In genomic region chr1:1058088-1058905, GRCh38 we compare ENCODE assay signal across 9 cellular contexts. TPM values are rescaled to one million over a fixed set of nuclear protein-coding genes. Genes with fewer than 3 reads are reported as not detected.
DNase-seq lines count a peak whose midpoint lies in the region; ATAC-seq and TF ChIP-seq lines count a peak whose summit lies in the region.
"Had no signal": no experiment of that assay in that cellular context is flagged by ENCODE, and none has a peak within 500 bp of the region (broad histone marks: within the 10 kb centered on the region; RNA-seq: fewer than 3 reads in every experiment).

No MANE protein-coding gene starts in this region.

- peak overlapping the region in 6 of 7 donors; percentile 61 to 90 (median 74) for H3K4me3 Mint-ChIP-seq in CD8-positive, alpha-beta memory T cell

- no peak for DNase-seq in CD8-positive, alpha-beta memory T cell
- DNase-seq in PC-3 (peak; percentile 48), islet precursor cell (peak; percentile 80), germinal center (ENCODE audit: low spot score) (no peak)
- no peak for DNase-seq in activated CD4-positive, alpha-beta T cell treated with anti-CD3 and anti-CD28 coated beads for 1 hour
- DNase-seq: uterus had no signal

- H3K27ac Mint-ChIP-seq in CD8-positive, alpha-beta memory T cell = peak overlapping the region in 1 of 8 donors; percentile 87

- intact Hi-C loops in PC-3 (cut with micrococcal nuclease) = no loop called here

- peak overlapping the region; percentile 15 for H3K4me3 ChIP-seq in CD8-positive, alpha-beta memory T cell (ENCODE audit: low read length)
- peak overlapping the region; percentile 85 for H3K4me3 ChIP-seq in PC-3 (ENCODE audit: low read length)

- no peaks in the 10 kb centered on the region for H3K9me3 Mint-ChIP-seq in CD8-positive, alpha-beta memory T cell

- H3K4me1 Mint-ChIP-seq in CD8-positive, alpha-beta memory T cell = peaks cover 0 to 14% (median 2%) of the 10 kb centered on the region in 3 donors

- peaks cover 21% of the 10 kb centered on the region for H3K27me3 ChIP-seq in CD8-positive, alpha-beta memory T cell (ENCODE audit: insufficient read depth, low read length, poor library complexity, severe bottlenecking)
- H3K27me3 ChIP-seq in PC-3 (ENCODE audit: low read length) = no peaks in the 10 kb centered on the region

- H4K20me1 ChIP-seq in PC-3 (ENCODE audit: low read length) = peaks cover 8% of the 10 kb centered on the region; the same call in 1 of the 2 replicates

- no peaks in the 10 kb centered on the region for H3F3A ChIP-seq in PC-3 (ENCODE audit: low read length, unreplicated experiment)

- H3K4me2 ChIP-seq in PC-3 (ENCODE audit: low read length) = peak overlapping the region; percentile 96

- TF ChIP-seq CTCF in PC-3 (conservative IDR thresholded peaks at IDR 0.05; ENCODE audit: low read depth, low read length) = no peak

- peak overlapping the region; percentile 67; the same call in 1 of the 2 replicates for H3K9ac ChIP-seq in PC-3 (ENCODE audit: low read length)

- peak overlapping the region; percentile 47 for H3K27ac ChIP-seq in CD8-positive, alpha-beta memory T cell (ENCODE audit: low read depth, low read length)
- H3K27ac ChIP-seq in PC-3 (ENCODE audit: low read length) = no peak overlapping the region
- H3K27ac ChIP-seq: coronary artery, uterus had no signal

- no peaks in the 10 kb centered on the region for H3K36me3 ChIP-seq in CD8-positive, alpha-beta memory T cell (ENCODE audit: insufficient read depth, low read length)
- peaks cover 25% of the 10 kb centered on the region for H3K36me3 ChIP-seq in PC-3 (ENCODE audit: low read depth, low read length)
- H3K36me3 ChIP-seq: uterus had no signal

- H3K4me1 ChIP-seq in CD8-positive, alpha-beta memory T cell (ENCODE audit: insufficient read depth, low read length) = peaks cover 11% of the 10 kb centered on the region
- H3K4me1 ChIP-seq in PC-3 (ENCODE audit: insufficient read depth, low read length) = peaks cover 38% of the 10 kb centered on the region
- H3K4me1 ChIP-seq: uterus had no signal

- no peaks in the 10 kb centered on the region for H3K9me3 ChIP-seq in CD8-positive, alpha-beta memory T cell (ENCODE audit: low read length)
- no peaks in the 10 kb centered on the region for H3K9me3 ChIP-seq in PC-3 (ENCODE audit: low read length)
- H3K9me3 ChIP-seq: uterus had no signal

- H2AFZ ChIP-seq in PC-3 (ENCODE audit: low read length) = peak overlapping the region; percentile 70

- H3K36me3 Mint-ChIP-seq in CD8-positive, alpha-beta memory T cell = no peaks in the 10 kb centered on the region

- CTCF ChIA-PET in CD8-positive, alpha-beta memory T cell (lab: Charles Lee) = interaction anchor here (1.0 to 1.1 kb wide), 2 partner anchors 44 to 234 kb away, joined by 3 read pairs; no protein-coding TSS in a partner anchor
- CTCF ChIA-PET in PC-3 (lab: Charles Lee) = interaction anchor here (0.9 to 1.0 kb wide), 2 partner anchors 9 to 44 kb away, joined by 3 read pairs; no protein-coding TSS in a partner anchor

- POLR2A ChIA-PET in CD8-positive, alpha-beta memory T cell (lab: Charles Lee) = no interaction called here
- POLR2A ChIA-PET in PC-3 (lab: Charles Lee; ENCODE audit: unreplicated experiment) = interaction anchor here (0.9 kb wide), 1 partner anchor 37 kb away, joined by 7 read pairs; no protein-coding TSS in a partner anchor

- peak; percentile 15 for ATAC-seq in PC-3
- no peak for ATAC-seq in GM21381 (IDR thresholded peaks at IDR 0.05; ENCODE audit: unreplicated experiment)

- BruUV-seq in PC-3 (replicated peaks; lab: Mats Ljungman, UMichigan) = no TSS peak

- peaks cover 9 to 22% of the 10 kb centered on the region in 2 donors for H3K27me3 Mint-ChIP-seq in CD8-positive, alpha-beta memory T cell

- H3K9me2 ChIP-seq in PC-3 (replicated peaks; ENCODE audit: low read length) = no peaks in the 10 kb centered on the region

- peaks cover 3% of the 10 kb centered on the region; the same call in 1 of the 2 replicates for H3K79me2 ChIP-seq in PC-3 (ENCODE audit: low read length)

RNA-seq across cellular contexts. Expression of gene RNF223, which starts 15.8 kb away (rescaled TPM):
- total RNA-seq in CD8-positive, alpha-beta memory T cell = not detected
- polyA plus RNA-seq in CD8-positive, alpha-beta memory T cell = not detected
- 147 and 171 TPM in 2 replicates for total RNA-seq in PC-3 (2014; rRNA removed)
- total RNA-seq: posterior vena cava, uterus had no signal

RNA-seq across cellular contexts. Expression of gene AGRN, which starts 38.4 kb away (rescaled TPM):
- 1 to 10 TPM; 7.1 to 8.0 TPM for total RNA-seq in CD8-positive, alpha-beta memory T cell
- polyA plus RNA-seq in CD8-positive, alpha-beta memory T cell = not detected
- total RNA-seq in PC-3 (2014; rRNA removed) = 273 and 377 TPM in 2 replicates

RNA-seq across cellular contexts. Expression of gene ISG15, which starts 45.0 kb away (rescaled TPM):
- total RNA-seq in CD8-positive, alpha-beta memory T cell = 10 to 100 TPM; 16.9 to 20.4 TPM
- 250 TPM for polyA plus RNA-seq in CD8-positive, alpha-beta memory T cell
- 749 and 758 TPM in 2 replicates for total RNA-seq in PC-3 (2014; rRNA removed)

RNA-seq across cellular contexts. Expression of gene C1orf159, which starts 57.6 kb away (rescaled TPM):
- 10 to 100 TPM; 18.7 to 20.8 TPM for total RNA-seq in CD8-positive, alpha-beta memory T cell
- 7.9 TPM for polyA plus RNA-seq in CD8-positive, alpha-beta memory T cell
- total RNA-seq in PC-3 (2014; rRNA removed) = 61.7 and 78.0 TPM in 2 replicates

RNA-seq across cellular contexts. Expression of gene HES4, which starts 58.4 kb away (rescaled TPM):
- under 1 TPM; 0.24 to 0.62 TPM for total RNA-seq in CD8-positive, alpha-beta memory T cell
- polyA plus RNA-seq in CD8-positive, alpha-beta memory T cell = not detected
- 233 and 379 TPM in 2 replicates for total RNA-seq in PC-3 (2014; rRNA removed)

Comparison
In these comparisons a context has a peak if more than half of its experiments do, and no peak if none do; other contexts are left out.
1. DNase-seq: peak in PC-3 (single experiment) and islet precursor cell (single experiment); none in CD8-positive, alpha-beta memory T cell (0 of 5), germinal center (single experiment) and activated CD4-positive, alpha-beta T cell treated with anti-CD3 and anti-CD28 coated beads for 1 hour (single experiment).
2. RNA of gene RNF223, which starts 15.8 kb away (total RNA-seq): 147 to 171 TPM in PC-3; not detected in CD8-positive, alpha-beta memory T cell; every median in the first group is over 100 times any median in the second.
3. RNA of gene AGRN, which starts 38.4 kb away (total RNA-seq): 273 to 377 TPM in PC-3; 7.1 to 8.0 TPM in CD8-positive, alpha-beta memory T cell; every median in the first group is over 10 times any median in the second.
4. RNA of gene ISG15, which starts 45.0 kb away (total RNA-seq): 749 to 758 TPM in PC-3; 16.9 to 20.4 TPM in CD8-positive, alpha-beta memory T cell; every median in the first group is over 10 times any median in the second.